Comparison of ENCODE assay signal across 1 cellular context in the genomic region with DNA sequence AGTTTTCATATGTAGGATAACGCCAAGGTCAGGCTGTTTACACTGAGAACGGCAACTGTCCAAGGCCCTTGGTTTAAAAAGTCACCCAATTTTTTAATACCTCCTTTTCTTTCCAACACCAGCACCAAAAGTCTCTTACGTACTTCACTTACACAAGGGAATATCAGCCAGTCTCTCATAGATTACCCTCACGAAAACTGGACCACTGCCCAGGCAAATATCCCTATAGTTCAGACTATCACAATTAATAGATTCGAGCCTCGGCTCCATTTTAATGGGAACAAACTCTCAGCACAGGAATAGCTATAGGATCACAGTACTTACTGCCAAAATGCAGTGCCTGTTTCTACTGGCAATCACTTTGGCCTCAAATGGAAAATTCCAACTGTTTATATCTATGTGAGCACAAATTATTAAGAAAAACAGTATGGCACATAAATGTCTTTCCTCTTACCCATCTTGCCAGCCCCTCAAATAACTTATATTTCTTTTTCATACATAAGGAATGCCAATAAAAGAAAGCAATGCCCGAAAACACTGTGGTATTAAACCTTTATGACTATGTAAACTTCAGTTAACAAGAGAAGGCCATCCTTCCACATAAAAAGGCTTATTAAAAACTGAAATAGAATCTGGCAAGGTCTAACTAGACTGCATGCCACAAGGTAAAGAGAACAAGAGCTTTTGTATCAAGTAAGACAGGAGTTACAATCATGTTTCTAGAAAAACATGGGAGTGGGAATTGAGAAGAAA.
TF ChIP-seq lines count a peak whose summit lies in the region.

No MANE protein-coding gene starts in this region.

TF ChIP-seq in WTC11, 78 proteins besides CTCF, POLR2A, EP300 and RAD21 (continued from another document):
- TF ChIP-seq, protein P1, sequence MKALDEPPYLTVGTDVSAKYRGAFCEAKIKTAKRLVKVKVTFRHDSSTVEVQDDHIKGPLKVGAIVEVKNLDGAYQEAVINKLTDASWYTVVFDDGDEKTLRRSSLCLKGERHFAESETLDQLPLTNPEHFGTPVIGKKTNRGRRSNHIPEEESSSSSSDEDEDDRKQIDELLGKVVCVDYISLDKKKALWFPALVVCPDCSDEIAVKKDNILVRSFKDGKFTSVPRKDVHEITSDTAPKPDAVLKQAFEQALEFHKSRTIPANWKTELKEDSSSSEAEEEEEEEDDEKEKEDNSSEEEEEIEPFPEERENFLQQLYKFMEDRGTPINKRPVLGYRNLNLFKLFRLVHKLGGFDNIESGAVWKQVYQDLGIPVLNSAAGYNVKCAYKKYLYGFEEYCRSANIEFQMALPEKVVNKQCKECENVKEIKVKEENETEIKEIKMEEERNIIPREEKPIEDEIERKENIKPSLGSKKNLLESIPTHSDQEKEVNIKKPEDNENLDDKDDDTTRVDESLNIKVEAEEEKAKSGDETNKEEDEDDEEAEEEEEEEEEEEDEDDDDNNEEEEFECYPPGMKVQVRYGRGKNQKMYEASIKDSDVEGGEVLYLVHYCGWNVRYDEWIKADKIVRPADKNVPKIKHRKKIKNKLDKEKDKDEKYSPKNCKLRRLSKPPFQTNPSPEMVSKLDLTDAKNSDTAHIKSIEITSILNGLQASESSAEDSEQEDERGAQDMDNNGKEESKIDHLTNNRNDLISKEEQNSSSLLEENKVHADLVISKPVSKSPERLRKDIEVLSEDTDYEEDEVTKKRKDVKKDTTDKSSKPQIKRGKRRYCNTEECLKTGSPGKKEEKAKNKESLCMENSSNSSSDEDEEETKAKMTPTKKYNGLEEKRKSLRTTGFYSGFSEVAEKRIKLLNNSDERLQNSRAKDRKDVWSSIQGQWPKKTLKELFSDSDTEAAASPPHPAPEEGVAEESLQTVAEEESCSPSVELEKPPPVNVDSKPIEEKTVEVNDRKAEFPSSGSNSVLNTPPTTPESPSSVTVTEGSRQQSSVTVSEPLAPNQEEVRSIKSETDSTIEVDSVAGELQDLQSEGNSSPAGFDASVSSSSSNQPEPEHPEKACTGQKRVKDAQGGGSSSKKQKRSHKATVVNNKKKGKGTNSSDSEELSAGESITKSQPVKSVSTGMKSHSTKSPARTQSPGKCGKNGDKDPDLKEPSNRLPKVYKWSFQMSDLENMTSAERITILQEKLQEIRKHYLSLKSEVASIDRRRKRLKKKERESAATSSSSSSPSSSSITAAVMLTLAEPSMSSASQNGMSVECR (CRISPR knock-in tag; IDR thresholded peaks at IDR 0.05; ENCODE audit: borderline replicate concordance), result no peak
- TF ChIP-seq GRHL2 (CRISPR knock-in tag; IDR thresholded peaks at IDR 0.05; ENCODE audit: insufficient replicate concordance, severe bottlenecking), result no peak
- no peak for TF ChIP-seq PRRX2 (CRISPR knock-in tag; IDR thresholded peaks at IDR 0.05)
- TF ChIP-seq FOXJ3 (CRISPR knock-in tag; IDR thresholded peaks at IDR 0.05; ENCODE audit: borderline replicate concordance), result no peak
- TF ChIP-seq ZNF416 (CRISPR knock-in tag; IDR thresholded peaks at IDR 0.05), result no peak
- no peak for TF ChIP-seq ETV6 (CRISPR knock-in tag; IDR thresholded peaks at IDR 0.05)
- TF ChIP-seq GTF2I (CRISPR knock-in tag; conservative IDR thresholded peaks at IDR 0.05), result no peak
- TF ChIP-seq, protein P2, sequence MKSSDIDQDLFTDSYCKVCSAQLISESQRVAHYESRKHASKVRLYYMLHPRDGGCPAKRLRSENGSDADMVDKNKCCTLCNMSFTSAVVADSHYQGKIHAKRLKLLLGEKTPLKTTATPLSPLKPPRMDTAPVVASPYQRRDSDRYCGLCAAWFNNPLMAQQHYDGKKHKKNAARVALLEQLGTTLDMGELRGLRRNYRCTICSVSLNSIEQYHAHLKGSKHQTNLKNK (CRISPR knock-in tag; IDR thresholded peaks at IDR 0.05), result no peak
